ENCODE assay signal across 8 cellular contexts in genomic region chr14:30375280-30375892, GRCh38.
DNase-seq lines count a peak whose midpoint lies in the region; ATAC-seq and TF ChIP-seq lines count a peak whose summit lies in the region.

No MANE protein-coding gene starts in this region.

- H3K4me1 ChIP-seq in gastroesophageal sphincter (no peaks in the 10 kb centered on the region), prostate gland (replicated peaks) (no peaks in the 10 kb centered on the region)

- peak; percentile 68 for DNase-seq in ELF-1 (ENCODE audit: low read depth, low spot score)
- peak; percentile 52 for DNase-seq in HPDE6-E6E7 (ENCODE audit: extremely low spot score)
- DNase-seq in OCI-M1 (lab: John Stamatoyannopoulos, UW) = peak; percentile 84
- peak; percentile 15 for DNase-seq in activated T-helper 1 cell treated with Interleukin-2 at 50 U/mL for 16 hours (ENCODE audit: low read depth)
- DNase-seq in prostate gland (ENCODE audit: low spot score) = peak; percentile 29
- DNase-seq in inferior parietal cortex (ENCODE audit: extremely low spot score) = no peak

- peak; percentile 55 to 73 (median 62) for TF ChIP-seq CTCF in gastroesophageal sphincter (IDR thresholded peaks at IDR 0.05)
- TF ChIP-seq CTCF in prostate gland (IDR thresholded peaks at IDR 0.05) = peak in 3 of 4 experiments; percentile 55 to 63 (median 56)

- no peak overlapping the region for H3K27ac ChIP-seq in gastroesophageal sphincter
- no peak overlapping the region for H3K27ac ChIP-seq in prostate gland

- TF ChIP-seq EP300 in gastroesophageal sphincter (IDR thresholded peaks at IDR 0.05) = no peak

- WGBS in gastroesophageal sphincter (ENCODE audit: low coverage in 1 of 2), 2 donors = 62 to 100% methylated on average over 1 to 5 of the region's 5 CpGs
- 40% methylated on average over 5 of the region's 5 CpGs for WGBS in prostate gland

- intact Hi-C loops in prostate gland (cut with DNase I) = loop anchor here (5.0 kb wide), 1 partner anchor 147 kb away; no protein-coding TSS in a partner anchor

- H3K27me3 ChIP-seq in gastroesophageal sphincter (no peaks in the 10 kb centered on the region), prostate gland (replicated peaks; ENCODE audit: insufficient read depth) (no peaks in the 10 kb centered on the region)

- no peak for TF ChIP-seq POLR2A in gastroesophageal sphincter (IDR thresholded peaks at IDR 0.05)
- no peak for TF ChIP-seq POLR2A in prostate gland (IDR thresholded peaks at IDR 0.05)

- no peaks in the 10 kb centered on the region for H3K9me3 ChIP-seq in gastroesophageal sphincter
- no peaks in the 10 kb centered on the region for H3K9me3 ChIP-seq in prostate gland

- H3K36me3 ChIP-seq in gastroesophageal sphincter = no peaks in the 10 kb centered on the region
- H3K36me3 ChIP-seq in prostate gland = no peaks in the 10 kb centered on the region

- H3K4me3 ChIP-seq in gastroesophageal sphincter = no peak overlapping the region
- H3K4me3 ChIP-seq in prostate gland = no peak overlapping the region

- peak; percentile 95 for ATAC-seq in GM21447 (IDR thresholded peaks at IDR 0.05; ENCODE audit: unreplicated experiment)
- ATAC-seq in gastroesophageal sphincter = no peak
